8 cellular contexts compared by ENCODE assay signal in genomic region chr19:19538077-19538764, GRCh38. TPM values are rescaled to one million over a fixed set of nuclear protein-coding genes. Genes with fewer than 3 reads are reported as not detected.
DNase-seq lines count a peak whose midpoint lies in the region; ATAC-seq and TF ChIP-seq lines count a peak whose summit lies in the region.

TSS of gene CILP2 (plus strand) at chr19:19538265. CDS start at chr19:19538350, 85 bp downstream.

- peaks cover 6% of the 10 kb centered on the region for H3K36me3 Mint-ChIP-seq in activated CD4-positive, alpha-beta T cell treated with anti-CD3 and anti-CD28 coated beads, Interleukin-2, amount 10 ng/mL, durations not matched to agents 24 days and 14 days (ENCODE audit: low read depth)
- H3K36me3 Mint-ChIP-seq in glutamatergic neuron (ENCODE audit: unreplicated experiment): no peaks in the 10 kb centered on the region

- peak within 1 kb of the TSS; percentile 0 for H3K4me3 Mint-ChIP-seq in activated CD4-positive, alpha-beta T cell treated with anti-CD3 and anti-CD28 coated beads, Interleukin-2, amount 10 ng/mL, durations not matched to agents 24 days and 14 days
- peak within 1 kb of the TSS; percentile 84 for H3K4me3 Mint-ChIP-seq in glutamatergic neuron (ENCODE audit: unreplicated experiment)

- DNase-seq in activated gamma-delta T cell treated with Interleukin-2 at 50 U/mL for 16 hours (peak; percentile 26), activated gamma-delta T cell (lab: John Stamatoyannopoulos, UW) (no peak), glutamatergic neuron (peak; percentile 87), gastrocnemius medialis (no peak), NCI-H187 treated with DMSO at 0.1 percent for 48 hours (lab: John Stamatoyannopoulos, UW) (no peak)
- DNase-seq in activated CD4-positive, alpha-beta T cell treated with anti-CD3 and anti-CD28 coated beads, Interleukin-2, amount 10 ng/mL, durations not matched to agents 24 days and 14 days: peak; percentile 72

- H3K9me3 Mint-ChIP-seq in activated CD4-positive, alpha-beta T cell treated with anti-CD3 and anti-CD28 coated beads, Interleukin-2, amount 10 ng/mL, durations not matched to agents 24 days and 14 days: no peaks in the 10 kb centered on the region
- H3K9me3 Mint-ChIP-seq in glutamatergic neuron (ENCODE audit: unreplicated experiment): peaks cover 11% of the 10 kb centered on the region

- in situ Hi-C loops in gastrocnemius medialis (cut with MboI; ENCODE audit: low sequenced_read_pairs in 4 of 4): loop anchor here (10.0 to 25.0 kb wide), 4 partner anchors 107 to 424 kb away; partner anchors contain the start of gene GMIP (in 1 of the 4)

- intact Hi-C loops in activated CD4-positive, alpha-beta T cell treated with anti-CD3 and anti-CD28 coated beads, Interleukin-2, amount 10 ng/mL, durations not matched to agents 24 days and 14 days (cut with micrococcal nuclease): loop anchor here (10.0 kb wide), 1 partner anchor 197 kb away; the partner anchor contains the start of gene ZNF14
- intact Hi-C loops in gastrocnemius medialis (cut with DNase I; ENCODE audit: low total_unique reads): no loop called here

- H3K4me1 Mint-ChIP-seq in activated CD4-positive, alpha-beta T cell treated with anti-CD3 and anti-CD28 coated beads, Interleukin-2, amount 10 ng/mL, durations not matched to agents 24 days and 14 days: peaks cover 21% of the 10 kb centered on the region
- H3K4me1 Mint-ChIP-seq in glutamatergic neuron (ENCODE audit: low read depth, unreplicated experiment): peaks cover 16% of the 10 kb centered on the region

- ATAC-seq in gastrocnemius medialis (no peak), HG02571 (IDR thresholded peaks at IDR 0.05; ENCODE audit: unreplicated experiment) (no peak), HG03378 (IDR thresholded peaks at IDR 0.05; ENCODE audit: unreplicated experiment) (no peak)

- peaks cover 47 to 59% (median 54%) of the 10 kb centered on the region in 3 donors for H3K27me3 ChIP-seq in gastrocnemius medialis

- TF ChIP-seq CTCF in glutamatergic neuron (IDR thresholded peaks at IDR 0.05; ENCODE audit: partially characterized antibody, unreplicated experiment) (no peak), gastrocnemius medialis (IDR thresholded peaks at IDR 0.05 in 4 of 5, conservative IDR thresholded peaks at IDR 0.05 in 1 of 5) (no peak)

- H3K36me3 ChIP-seq in gastrocnemius medialis: no peaks in the 10 kb centered on the region

- no peak for TF ChIP-seq POLR2A in gastrocnemius medialis (IDR thresholded peaks at IDR 0.05)

- H3K27me3 Mint-ChIP-seq in activated CD4-positive, alpha-beta T cell treated with anti-CD3 and anti-CD28 coated beads, Interleukin-2, amount 10 ng/mL, durations not matched to agents 24 days and 14 days: peaks cover 17% of the 10 kb centered on the region
- H3K27me3 Mint-ChIP-seq in glutamatergic neuron (ENCODE audit: unreplicated experiment): peaks cover 31% of the 10 kb centered on the region

- peak within 1 kb of the TSS in 3 of 4 donors; percentile 20 to 32 (median 32) for H3K4me3 ChIP-seq in gastrocnemius medialis

- H3K9me3 ChIP-seq in gastrocnemius medialis: no peaks in the 10 kb centered on the region

- peaks cover 0 to 10% of the 10 kb centered on the region in 2 donors for H3K4me1 ChIP-seq in gastrocnemius medialis

- H3K27ac ChIP-seq in gastrocnemius medialis: no peak within 1 kb of the TSS

- H3K27ac Mint-ChIP-seq in activated CD4-positive, alpha-beta T cell treated with anti-CD3 and anti-CD28 coated beads, Interleukin-2, amount 10 ng/mL, durations not matched to agents 24 days and 14 days: peak within 1 kb of the TSS; percentile 37
- H3K27ac Mint-ChIP-seq in glutamatergic neuron (ENCODE audit: unreplicated experiment): peak within 1 kb of the TSS; percentile 57

RNA-seq across cellular contexts. Expression of gene CILP2, which starts in this region (rescaled TPM):
- total RNA-seq in activated CD4-positive, alpha-beta T cell treated with anti-CD3 and anti-CD28 coated beads, Interleukin-2, amount 10 ng/mL, durations not matched to agents 24 days and 14 days: 0.14 TPM in 2 replicates
- total RNA-seq in glutamatergic neuron (ENCODE audit: unreplicated experiment): 40.9 TPM
- total RNA-seq in gastrocnemius medialis: 1 to 10 TPM in 1 of 4 donors, not detected in 3; 3.2 TPM

Comparison
In these comparisons a context has a peak if more than half of its experiments do, and no peak if none do; other contexts are left out.
1. RNA of gene CILP2 (total RNA-seq): 40.9 TPM in glutamatergic neuron (single experiment); 0.14 TPM in activated CD4-positive, alpha-beta T cell treated with anti-CD3 and anti-CD28 coated beads, Interleukin-2, amount 10 ng/mL, durations not matched to agents 24 days and 14 days and 3.2 TPM in gastrocnemius medialis; every median in the first group is over 10 times any median in the second.
2. DNase-seq: peak in activated gamma-delta T cell treated with Interleukin-2 at 50 U/mL for 16 hours (single experiment) and glutamatergic neuron (single experiment); none in activated gamma-delta T cell (single experiment), gastrocnemius medialis (0 of 2) and NCI-H187 treated with DMSO at 0.1 percent for 48 hours (single experiment).
3. Peak in DNase-seq in activated CD4-positive, alpha-beta T cell treated with anti-CD3 and anti-CD28 coated beads, Interleukin-2, amount 10 ng/mL, durations not matched to agents 24 days and 14 days; RNA of the gene not detected or under 1 TPM.